Comparison of ENCODE assay signal across 13 cellular contexts in the genomic region with DNA sequence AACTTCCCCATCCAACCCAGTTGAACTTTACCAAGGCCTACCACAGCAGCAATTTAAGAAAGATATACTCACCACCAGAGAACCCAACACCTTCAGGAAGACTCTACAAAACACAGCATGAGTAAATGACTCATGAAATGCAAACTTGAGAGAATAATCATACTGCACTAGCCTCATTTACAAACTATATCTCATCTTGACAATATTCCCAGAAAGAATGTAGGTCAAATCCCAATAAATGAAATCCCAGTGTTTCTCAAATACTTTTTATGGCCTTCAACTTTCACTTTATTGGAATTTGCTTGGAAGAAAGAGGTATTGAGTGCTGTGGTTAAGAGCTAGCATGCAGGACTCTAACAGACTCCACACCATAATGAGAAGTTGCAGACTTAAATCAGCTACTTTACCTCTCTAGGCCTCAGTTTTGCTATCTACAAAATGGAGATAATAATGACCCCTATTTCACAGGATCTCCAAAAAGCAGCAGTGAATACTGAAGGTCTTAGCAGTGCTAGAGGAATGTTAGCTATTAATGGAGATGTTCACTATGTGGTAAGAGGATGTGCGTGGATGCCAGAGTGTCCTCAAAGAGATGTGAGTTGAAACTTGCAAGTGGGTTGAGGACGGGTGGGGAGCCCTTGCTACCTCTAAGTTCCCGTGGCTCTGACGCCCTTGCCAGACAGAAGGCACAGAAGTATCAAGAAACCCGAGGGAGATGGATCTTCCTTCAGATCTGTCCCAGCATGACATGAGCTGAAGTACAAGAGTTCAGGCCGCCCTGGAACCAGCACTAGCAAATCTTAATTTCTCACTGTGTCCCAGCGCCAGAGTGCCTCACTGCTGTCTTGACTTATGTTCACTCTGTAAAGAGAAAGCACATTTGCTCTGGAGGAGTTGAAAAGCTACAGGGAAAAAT. TPM values are rescaled to one million over a fixed set of nuclear protein-coding genes. Genes with fewer than 3 reads are reported as not detected.
DNase-seq lines count a peak whose midpoint lies in the region; ATAC-seq, FAIRE-seq and TF ChIP-seq lines count a peak whose summit lies in the region.
"Had no signal": no experiment of that assay in that cellular context is flagged by ENCODE, and none has a peak within 500 bp of the region (broad histone marks: within the 10 kb centered on the region; RNA-seq: fewer than 3 reads in every experiment).

No MANE protein-coding gene starts in this region.

- no peak for DNase-seq in activated CD8-positive, alpha-beta memory T cell treated with anti-CD3 and anti-CD28 coated beads, Interleukin-2, amount 10 ng/mL, durations not matched to agents 7 days and 5 days
- no peak for DNase-seq in activated CD8-positive, alpha-beta memory T cell treated with anti-CD3 and anti-CD28 coated beads, Interleukin-2, amount 50 U/mL, for 48 hours
- DNase-seq in RCC 7860 (ENCODE audit: low spot score) (peak; percentile 57), WTC11 (ENCODE audit: low spot score) (no peak)
- DNase-seq in effector memory CD4-positive, alpha-beta T cell: no peak
- DNase-seq: activated B cell treated with CpG ODN at 0.5 μM for 24 hours; erythroblast; Peyer's patch; stimulated activated CD4-positive, alpha-beta T cell treated with anti-CD3 and anti-CD28 coated beads, Interleukin-12 subunit alpha, Interleukin-12 subunit beta, amount 100 ng/mL, for 4 hours had no signal

- H3K9me3 ChIP-seq in effector memory CD4-positive, alpha-beta T cell (ENCODE audit: control insufficient read depth, low read length): no peaks in the 10 kb centered on the region
- H3K9me3 ChIP-seq in skeletal muscle satellite cell (replicated peaks; ENCODE audit: low read length): no peaks in the 10 kb centered on the region
- H3K9me3 ChIP-seq: Peyer's patch had no signal

- H3K4me2 ChIP-seq in skeletal muscle satellite cell (ENCODE audit: low read length): peak overlapping the region; percentile 31

- H3K36me3 ChIP-seq in effector memory CD4-positive, alpha-beta T cell (ENCODE audit: control insufficient read depth, insufficient read depth, low read length): no peaks in the 10 kb centered on the region
- peaks cover 21% of the 10 kb centered on the region for H3K36me3 ChIP-seq in skeletal muscle satellite cell (ENCODE audit: insufficient read depth, low read length)
- H3K36me3 ChIP-seq: Peyer's patch had no signal

- no peaks in the 10 kb centered on the region for H3K27me3 ChIP-seq in effector memory CD4-positive, alpha-beta T cell (replicated peaks; ENCODE audit: control insufficient read depth, insufficient read depth, low read length, poor library complexity, severe bottlenecking)
- no peaks in the 10 kb centered on the region for H3K27me3 ChIP-seq in skeletal muscle satellite cell (ENCODE audit: control insufficient read depth, insufficient read depth, low read length)
- H3K27me3 ChIP-seq: Peyer's patch had no signal

- peak overlapping the region; percentile 64 for H3K4me3 Mint-ChIP-seq in activated CD8-positive, alpha-beta memory T cell treated with anti-CD3 and anti-CD28 coated beads, Interleukin-2, amount 10 ng/mL, durations not matched to agents 7 days and 5 days
- no peak overlapping the region for H3K4me3 Mint-ChIP-seq in WTC11
- H3K4me3 Mint-ChIP-seq: activated B cell treated with CpG ODN at 0.5 μM for 24 hours, neural crest cell had no signal

- no peaks in the 10 kb centered on the region for H3K9me3 Mint-ChIP-seq in activated CD8-positive, alpha-beta memory T cell treated with anti-CD3 and anti-CD28 coated beads, Interleukin-2, amount 10 ng/mL, durations not matched to agents 7 days and 5 days (ENCODE audit: low read depth)
- no peaks in the 10 kb centered on the region for H3K9me3 Mint-ChIP-seq in WTC11
- H3K9me3 Mint-ChIP-seq: activated B cell treated with CpG ODN at 0.5 μM for 24 hours, neural crest cell had no signal

- POLR2A ChIA-PET in WTC11 (lab: Charles Lee): no interaction called here

- H3K27me3 Mint-ChIP-seq in activated CD8-positive, alpha-beta memory T cell treated with anti-CD3 and anti-CD28 coated beads, Interleukin-2, amount 10 ng/mL, durations not matched to agents 7 days and 5 days: no peaks in the 10 kb centered on the region
- no peaks in the 10 kb centered on the region for H3K27me3 Mint-ChIP-seq in WTC11 (ENCODE audit: low read depth)
- H3K27me3 Mint-ChIP-seq: activated B cell treated with CpG ODN at 0.5 μM for 24 hours had no signal

- CTCF ChIA-PET in activated CD8-positive, alpha-beta memory T cell treated with anti-CD3 and anti-CD28 coated beads, Interleukin-2, amount 10 ng/mL, durations not matched to agents 7 days and 5 days (lab: Charles Lee): interaction anchor here (1.0 to 3.6 kb wide), 6 partner anchors 9 to 57 kb away, joined by 3 to 32 read pairs (median 3); no protein-coding TSS in a partner anchor
- CTCF ChIA-PET in WTC11 (lab: Charles Lee): no interaction called here

- H3K27ac ChIP-seq in effector memory CD4-positive, alpha-beta T cell (ENCODE audit: insufficient read depth, low read length, poor library complexity, severe bottlenecking): no peak overlapping the region

- peak; percentile 26 for FAIRE-seq in RCC 7860 (lab: Jason Lieb, UNC)

- H3K27ac Mint-ChIP-seq in activated CD8-positive, alpha-beta memory T cell treated with anti-CD3 and anti-CD28 coated beads, Interleukin-2, amount 10 ng/mL, durations not matched to agents 7 days and 5 days: peak overlapping the region; percentile 81
- H3K27ac Mint-ChIP-seq in WTC11: no peak overlapping the region
- H3K27ac Mint-ChIP-seq: activated B cell treated with CpG ODN at 0.5 μM for 24 hours had no signal

- peaks cover 31% of the 10 kb centered on the region for H3K36me3 Mint-ChIP-seq in activated CD8-positive, alpha-beta memory T cell treated with anti-CD3 and anti-CD28 coated beads, Interleukin-2, amount 10 ng/mL, durations not matched to agents 7 days and 5 days
- no peaks in the 10 kb centered on the region; the same call in 1 of the 2 replicates for H3K36me3 Mint-ChIP-seq in WTC11

- H3K9ac ChIP-seq in skeletal muscle satellite cell (ENCODE audit: low read depth, low read length): no peak overlapping the region

- peak; percentile 69 for ATAC-seq in activated CD8-positive, alpha-beta memory T cell treated with anti-CD3 and anti-CD28 coated beads, Interleukin-2, amount 10 ng/mL, durations not matched to agents 7 days and 5 days
- ATAC-seq in WTC11 (no peak), GM21529 (IDR thresholded peaks at IDR 0.05; ENCODE audit: unreplicated experiment) (no peak), GM18909 (IDR thresholded peaks at IDR 0.05; ENCODE audit: poor library complexity, unreplicated experiment) (no peak)

- peak overlapping the region; percentile 1 for H3K4me3 ChIP-seq in effector memory CD4-positive, alpha-beta T cell (ENCODE audit: insufficient read depth, low read depth, low read length, poor library complexity, severe bottlenecking)
- H3K4me3 ChIP-seq in skeletal muscle satellite cell (ENCODE audit: low read length): no peak overlapping the region
- H3K4me3 ChIP-seq: Peyer's patch had no signal

- TF ChIP-seq CTCF in WTC11 (IDR thresholded peaks at IDR 0.05): no peak

- H3K4me1 ChIP-seq in effector memory CD4-positive, alpha-beta T cell (ENCODE audit: control insufficient read depth, insufficient read depth, low read length, poor library complexity, severe bottlenecking): peaks cover 38% of the 10 kb centered on the region
- H3K4me1 ChIP-seq in skeletal muscle satellite cell (ENCODE audit: control insufficient read depth, insufficient read depth, low read length): peaks cover 27% of the 10 kb centered on the region

- H3K4me1 Mint-ChIP-seq in activated CD8-positive, alpha-beta memory T cell treated with anti-CD3 and anti-CD28 coated beads, Interleukin-2, amount 10 ng/mL, durations not matched to agents 7 days and 5 days: peaks cover 83% of the 10 kb centered on the region
- H3K4me1 Mint-ChIP-seq in WTC11: peaks cover 32% of the 10 kb centered on the region

TF ChIP-seq in WTC11, 78 proteins besides CTCF, POLR2A, EP300 and RAD21 (continues in another document):
- no peak for TF ChIP-seq FOXJ3 (CRISPR knock-in tag; IDR thresholded peaks at IDR 0.05; ENCODE audit: borderline replicate concordance)
- TF ChIP-seq, protein P1, sequence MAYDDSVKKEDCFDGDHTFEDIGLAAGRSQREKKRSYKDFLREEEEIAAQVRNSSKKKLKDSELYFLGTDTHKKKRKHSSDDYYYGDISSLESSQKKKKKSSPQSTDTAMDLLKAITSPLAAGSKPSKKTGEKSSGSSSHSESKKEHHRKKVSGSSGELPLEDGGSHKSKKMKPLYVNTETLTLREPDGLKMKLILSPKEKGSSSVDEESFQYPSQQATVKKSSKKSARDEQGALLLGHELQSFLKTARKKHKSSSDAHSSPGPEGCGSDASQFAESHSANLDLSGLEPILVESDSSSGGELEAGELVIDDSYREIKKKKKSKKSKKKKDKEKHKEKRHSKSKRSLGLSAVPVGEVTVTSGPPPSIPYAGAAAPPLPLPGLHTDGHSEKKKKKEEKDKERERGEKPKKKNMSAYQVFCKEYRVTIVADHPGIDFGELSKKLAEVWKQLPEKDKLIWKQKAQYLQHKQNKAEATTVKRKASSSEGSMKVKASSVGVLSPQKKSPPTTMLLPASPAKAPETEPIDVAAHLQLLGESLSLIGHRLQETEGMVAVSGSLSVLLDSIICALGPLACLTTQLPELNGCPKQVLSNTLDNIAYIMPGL (CRISPR knock-in tag; IDR thresholded peaks at IDR 0.05): no peak
- no peak for TF ChIP-seq RELA (CRISPR knock-in tag; IDR thresholded peaks at IDR 0.05; ENCODE audit: borderline replicate concordance)
- TF ChIP-seq ZNF396 (CRISPR knock-in tag; IDR thresholded peaks at IDR 0.05; ENCODE audit: borderline replicate concordance): no peak
- TF ChIP-seq, protein P2, sequence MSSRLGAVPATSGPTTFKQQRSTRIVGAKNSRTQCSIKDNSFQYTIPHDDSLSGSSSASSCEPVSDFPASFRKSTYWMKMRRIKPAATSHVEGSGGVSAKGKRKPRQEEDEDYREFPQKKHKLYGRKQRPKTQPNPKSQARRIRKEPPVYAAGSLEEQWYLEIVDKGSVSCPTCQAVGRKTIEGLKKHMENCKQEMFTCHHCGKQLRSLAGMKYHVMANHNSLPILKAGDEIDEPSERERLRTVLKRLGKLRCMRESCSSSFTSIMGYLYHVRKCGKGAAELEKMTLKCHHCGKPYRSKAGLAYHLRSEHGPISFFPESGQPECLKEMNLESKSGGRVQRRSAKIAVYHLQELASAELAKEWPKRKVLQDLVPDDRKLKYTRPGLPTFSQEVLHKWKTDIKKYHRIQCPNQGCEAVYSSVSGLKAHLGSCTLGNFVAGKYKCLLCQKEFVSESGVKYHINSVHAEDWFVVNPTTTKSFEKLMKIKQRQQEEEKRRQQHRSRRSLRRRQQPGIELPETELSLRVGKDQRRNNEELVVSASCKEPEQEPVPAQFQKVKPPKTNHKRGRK (CRISPR knock-in tag; IDR thresholded peaks at IDR 0.05; ENCODE audit: borderline replicate concordance): no peak
- no peak for TF ChIP-seq SMAD4 (CRISPR knock-in tag; IDR thresholded peaks at IDR 0.05)

RNA-seq across cellular contexts. Expression of a gene that starts 59.7 kb away (rescaled TPM):
- 100 to 1,000 TPM; 266 to 323 TPM for total RNA-seq in activated CD8-positive, alpha-beta memory T cell treated with anti-CD3 and anti-CD28 coated beads, Interleukin-2, amount 10 ng/mL, durations not matched to agents 7 days and 5 days
- 56.4 and 62.4 TPM in 2 replicates for total RNA-seq in skeletal muscle satellite cell (2012; rRNA removed)
- 57.1 to 63.9 TPM (median 59.0 TPM) in 3 replicates for total RNA-seq in WTC11 (2021)
